ENCODE assay signal across 11 cellular contexts in genomic region chr18:42174909-42175308, GRCh38.
DNase-seq lines count a peak whose midpoint lies in the region; ATAC-seq and TF ChIP-seq lines count a peak whose summit lies in the region.
"Had no signal": no experiment of that assay in that cellular context is flagged by ENCODE, and none has a peak within 500 bp of the region (broad histone marks: within the 10 kb centered on the region; RNA-seq: fewer than 3 reads in every experiment).

No MANE protein-coding gene starts in this region.

- TF ChIP-seq POLR2A in GM18505 (IDR thresholded peaks at IDR 0.05; ENCODE audit: borderline replicate concordance, extremely low read depth, insufficient read depth, insufficient read length) = no peak

- no peak for TF ChIP-seq CTCF in A673 (conservative IDR thresholded peaks at IDR 0.05; ENCODE audit: low read depth, low read length)
- no peak for TF ChIP-seq CTCF in HEK293 (tag by site-specific recombination; IDR thresholded peaks at IDR 0.05)
- TF ChIP-seq CTCF in RWPE2 (IDR thresholded peaks at IDR 0.05; ENCODE audit: poor library complexity, severe bottlenecking) = no peak
- TF ChIP-seq CTCF in foreskin keratinocyte (conservative IDR thresholded peaks at IDR 0.05) = no peak

- no peaks in the 10 kb centered on the region for H3K36me3 ChIP-seq in A673 (ENCODE audit: insufficient read depth, low read length, poor library complexity, severe bottlenecking)
- H3K36me3 ChIP-seq in HEK293 (ENCODE audit: control insufficient read depth in 2 of 2, insufficient read depth in 1 of 2, low read length in 2 of 2) = no peaks in the 10 kb centered on the region
- no peaks in the 10 kb centered on the region for H3K36me3 ChIP-seq in RWPE2 (ENCODE audit: low read depth)

- no peaks in the 10 kb centered on the region for H3K4me1 ChIP-seq in A673 (ENCODE audit: insufficient read depth, low read length, poor library complexity, severe bottlenecking)
- H3K4me1 ChIP-seq in HEK293 (ENCODE audit: control insufficient read depth, insufficient read depth, low read length) = no peaks in the 10 kb centered on the region
- no peaks in the 10 kb centered on the region for H3K4me1 ChIP-seq in RWPE2 (ENCODE audit: insufficient read depth, poor library complexity, severe bottlenecking)
- H3K4me1 ChIP-seq in foreskin keratinocyte = no peaks in the 10 kb centered on the region

- intact Hi-C loops in A673 (cut with micrococcal nuclease; ENCODE audit: unreplicated experiment) (no loop called here), head of caudate nucleus (cut with DNase I) (no loop called here)

- H3K27ac ChIP-seq in A673 (ENCODE audit: low read depth, low read length, poor library complexity, severe bottlenecking) (no peak overlapping the region), HEK293 (ENCODE audit: extremely low read depth, low read depth, low read length) (no peak overlapping the region), RWPE2 (ENCODE audit: poor library complexity, severe bottlenecking) (no peak overlapping the region), foreskin keratinocyte (no peak overlapping the region)

- CTCF ChIA-PET in A673 (lab: Charles Lee) = no interaction called here
- CTCF ChIA-PET in HEK293 (lab: Yijun Ruan, JAX) = interaction anchor here (0.6 to 0.8 kb wide), 2 partner anchors 29 to 121 kb away, joined by 3 to 4 read pairs; no protein-coding TSS in a partner anchor

- ATAC-seq in RWPE2 (ENCODE audit: low read depth) (peak; percentile 55; the same call in 1 of the 3 replicates), foreskin keratinocyte (peak; percentile 53), HG03095 (IDR thresholded peaks at IDR 0.05; ENCODE audit: unreplicated experiment) (no peak), GM21447 (IDR thresholded peaks at IDR 0.05; ENCODE audit: unreplicated experiment) (no peak), GM18505 (IDR thresholded peaks at IDR 0.05; ENCODE audit: unreplicated experiment) (no peak)

- DNase-seq in A673 (ENCODE audit: low spot score) = peak; percentile 46
- DNase-seq in RWPE2 (ENCODE audit: low spot score) = no peak
- DNase-seq in foreskin keratinocyte = peak in 1 of 2 donors; percentile 54
- no peak for DNase-seq in head of caudate nucleus
- DNase-seq: activated naive CD4-positive, alpha-beta T cell treated with anti-CD3 and anti-CD28 coated beads, Interleukin-2, amount 50 U/mL, for 16 hours; NCI-H2171 treated with DMSO at 0.1 percent for 48 hours; stimulated activated naive CD4-positive, alpha-beta T cell treated with Interleukin-2 at 50 U/mL for 16 hours had no signal

- H3K4me3 ChIP-seq in A673 (ENCODE audit: low read depth, low read length, poor library complexity, severe bottlenecking) (no peak overlapping the region), HEK293 (ENCODE audit: low read depth, low read length) (no peak overlapping the region), RWPE2 (ENCODE audit: severe bottlenecking) (no peak overlapping the region)

- BruUV-seq in A673 (replicated peaks; lab: Mats Ljungman, UMichigan) = no TSS peak

- H3K27me3 ChIP-seq in A673 (replicated peaks; ENCODE audit: insufficient read depth, low read depth, low read length, poor library complexity) (no peaks in the 10 kb centered on the region), RWPE2 (ENCODE audit: insufficient read depth, poor library complexity, severe bottlenecking) (peaks cover 7% of the 10 kb centered on the region), foreskin keratinocyte (no peaks in the 10 kb centered on the region)

- POLR2A ChIA-PET in A673 (lab: Charles Lee; ENCODE audit: low non-redundant PET) = no interaction called here
- POLR2A ChIA-PET in HEK293 (lab: Yijun Ruan, JAX) = no interaction called here

- H3K9me3 ChIP-seq in A673 (ENCODE audit: low read depth, low read length, poor library complexity, severe bottlenecking) (no peaks in the 10 kb centered on the region), HEK293 (ENCODE audit: control insufficient read depth, insufficient read depth, low read depth, low read length) (no peaks in the 10 kb centered on the region), RWPE2 (ENCODE audit: severe bottlenecking) (no peaks in the 10 kb centered on the region)

TF ChIP-seq in HEK293, 187 proteins besides CTCF, POLR2A, EP300 and RAD21:
- TF ChIP-seq ZNF777 (tag by site-specific recombination; IDR thresholded peaks at IDR 0.05; ENCODE audit: borderline replicate concordance) = no peak
- TF ChIP-seq REST (tag by site-specific recombination; IDR thresholded peaks at IDR 0.05) = 0 out of 2 replicates have a peak, but pooled peaks have one; percentile 20

Comparison
In these comparisons a context has a peak if more than half of its experiments do, and no peak if none do; other contexts are left out.
1. ATAC-seq: peak in RWPE2 (single experiment) and foreskin keratinocyte (single experiment); none in HG03095 (single experiment), GM21447 (single experiment) and GM18505 (single experiment).